Comparison of ENCODE assay signal across 9 cellular contexts in genomic region chr2:229715895-229716507, GRCh38. TPM values are rescaled to one million over a fixed set of nuclear protein-coding genes. Genes with fewer than 3 reads are reported as not detected.
DNase-seq lines count a peak whose midpoint lies in the region; ATAC-seq and TF ChIP-seq lines count a peak whose summit lies in the region.
"Had no signal": no experiment of that assay in that cellular context is flagged by ENCODE, and none has a peak within 500 bp of the region (broad histone marks: within the 10 kb centered on the region; RNA-seq: fewer than 3 reads in every experiment).

No MANE protein-coding gene starts in this region.

- H3K4me1 ChIP-seq in OCI-LY3 (ENCODE audit: low read length) (peaks cover 4% of the 10 kb centered on the region; the same call in 1 of the 2 replicates), mammary epithelial cell (ENCODE audit: insufficient read depth, low read length) (peaks cover 20% of the 10 kb centered on the region)
- H3K4me1 ChIP-seq in naive thymus-derived CD4-positive, alpha-beta T cell (ENCODE audit: control insufficient read depth in 2 of 2, insufficient read depth in 2 of 2, low read length in 2 of 2) = peaks cover 4 to 10% of the 10 kb centered on the region in 2 donors

- H3K27me3 ChIP-seq in OCI-LY3 (ENCODE audit: low read depth, low read length) (0 out of 2 replicates have a peak, but pooled peaks cover 15% of the 10 kb centered on the region), mammary epithelial cell (ENCODE audit: insufficient read depth, low read length) (peaks cover 31% of the 10 kb centered on the region)
- peaks cover 6 to 15% of the 10 kb centered on the region in 2 donors for H3K27me3 ChIP-seq in naive thymus-derived CD4-positive, alpha-beta T cell (ENCODE audit: control insufficient read depth in 2 of 2, insufficient read depth in 2 of 2, low read length in 2 of 2)

- H3K4me2 ChIP-seq in OCI-LY3 (ENCODE audit: low read length) (peak overlapping the region; percentile 41), mammary epithelial cell (ENCODE audit: insufficient read depth, low read depth, low read length) (no peak overlapping the region)

- dilution Hi-C loops in mammary epithelial cell (cut with HindIII; ENCODE audit: low sequenced_read_pairs) = loop anchor here (25.0 kb wide), 1 partner anchor 379 kb away; no protein-coding TSS in a partner anchor

- intact Hi-C loops in mammary epithelial cell (cut with micrococcal nuclease) = loop anchor here (1.0 to 10.0 kb wide), 5 partner anchors 129 to 1031 kb away; no protein-coding TSS in a partner anchor
- intact Hi-C loops in naive thymus-derived CD4-positive, alpha-beta T cell (cut with micrococcal nuclease) = loop anchor here in 1 of 2 donors (2.0 kb wide), 1 partner anchor 1825 kb away; no protein-coding TSS in a partner anchor

- H3K4me3 ChIP-seq in Jurkat, Clone E6-1 (ENCODE audit: low read length) = no peak overlapping the region
- H3K4me3 ChIP-seq in OCI-LY3 (ENCODE audit: low read length) (no peak overlapping the region), mammary epithelial cell (replicated peaks in 1 of 3; ENCODE audit: insufficient read depth in 1 of 3, low read depth in 2 of 3, low read length in 3 of 3) (no peak overlapping the region)
- no peak overlapping the region for H3K4me3 ChIP-seq in naive thymus-derived CD4-positive, alpha-beta T cell (ENCODE audit: low read length)
- H3K4me3 ChIP-seq: mucosa of descending colon had no signal

- H3K36me3 ChIP-seq in OCI-LY3 (replicated peaks; ENCODE audit: low read depth, low read length) (no peaks in the 10 kb centered on the region), mammary epithelial cell (ENCODE audit: insufficient read depth, low read length) (no peaks in the 10 kb centered on the region)
- H3K36me3 ChIP-seq in naive thymus-derived CD4-positive, alpha-beta T cell (ENCODE audit: control insufficient read depth in 2 of 3, insufficient read depth in 3 of 3, low read length in 3 of 3) = no peaks in the 10 kb centered on the region

- H3K4me3 Mint-ChIP-seq in naive thymus-derived CD4-positive, alpha-beta T cell = peak overlapping the region; percentile 22 to 78 (median 53)

- no peaks in the 10 kb centered on the region for H4K20me1 ChIP-seq in OCI-LY3 (ENCODE audit: insufficient read depth, low read length)
- no peaks in the 10 kb centered on the region for H4K20me1 ChIP-seq in mammary epithelial cell (ENCODE audit: insufficient read depth, low read length)

- H3K79me2 ChIP-seq in OCI-LY3 (ENCODE audit: low read length) = no peaks in the 10 kb centered on the region
- H3K79me2 ChIP-seq in mammary epithelial cell (ENCODE audit: insufficient read depth, low read length) = no peaks in the 10 kb centered on the region

- peaks cover 0 to 9% (median 0%) of the 10 kb centered on the region in 5 donors for H3K36me3 Mint-ChIP-seq in naive thymus-derived CD4-positive, alpha-beta T cell

- TF ChIP-seq CTCF in OCI-LY3 (IDR thresholded peaks at IDR 0.05; ENCODE audit: low read depth, low read length) (peak; percentile 71), mammary epithelial cell (conservative IDR thresholded peaks at IDR 0.05 in 1 of 2, IDR thresholded peaks at IDR 0.05 in 1 of 2; ENCODE audit: extremely low read depth in 1 of 2, insufficient read depth in 1 of 2, low read depth in 1 of 2, low read length in 2 of 2) (peak; percentile 68 to 73)

- no peak overlapping the region for H3K9ac ChIP-seq in OCI-LY3 (ENCODE audit: low read length)
- H3K9ac ChIP-seq in mammary epithelial cell (ENCODE audit: insufficient read depth, low read length) = no peak overlapping the region

- H3K4me1 Mint-ChIP-seq in naive thymus-derived CD4-positive, alpha-beta T cell = peaks cover 0 to 23% (median 13%) of the 10 kb centered on the region in 7 donors

- no peak overlapping the region for H3K27ac Mint-ChIP-seq in naive thymus-derived CD4-positive, alpha-beta T cell

- CTCF ChIA-PET in mammary epithelial cell (lab: Charles Lee; ENCODE audit: low non-redundant PET) = no interaction called here
- CTCF ChIA-PET in naive thymus-derived CD4-positive, alpha-beta T cell (lab: Charles Lee) = interaction anchor here (0.7 kb wide), 1 partner anchor 130 kb away, joined by 3 read pairs; no protein-coding TSS in a partner anchor

- H3K9me3 ChIP-seq in OCI-LY3 (ENCODE audit: insufficient read depth, low read length) (no peaks in the 10 kb centered on the region), mammary epithelial cell (replicated peaks; ENCODE audit: insufficient read depth, low read length) (no peaks in the 10 kb centered on the region)
- no peaks in the 10 kb centered on the region for H3K9me3 ChIP-seq in naive thymus-derived CD4-positive, alpha-beta T cell (ENCODE audit: control insufficient read depth in 2 of 3, low read length in 3 of 3)
- H3K9me3 ChIP-seq: mucosa of descending colon had no signal

- no peak for ATAC-seq in naive thymus-derived CD4-positive, alpha-beta T cell
- ATAC-seq in HG03378 (IDR thresholded peaks at IDR 0.05; ENCODE audit: unreplicated experiment) = no peak
- ATAC-seq: mucosa of descending colon had no signal

- in situ Hi-C loops in mammary epithelial cell (cut with MboI; ENCODE audit: low sequenced_read_pairs in 2 of 2) = no loop called here

- no TSS peak for BruUV-seq in mammary epithelial cell (replicated peaks; lab: Mats Ljungman, UMichigan)

- POLR2A ChIA-PET in naive thymus-derived CD4-positive, alpha-beta T cell (lab: Charles Lee) = no interaction called here

- WGBS in mammary epithelial cell (ENCODE audit: low coverage, missing lambda C conversion rate) = 5% methylated on average over 4 of the region's 4 CpGs

- peaks cover 51 to 74% (median 58%) of the 10 kb centered on the region in 5 donors for H3K27me3 Mint-ChIP-seq in naive thymus-derived CD4-positive, alpha-beta T cell

- peaks cover 0 to 21% (median 8%) of the 10 kb centered on the region in 11 donors for H3K9me3 Mint-ChIP-seq in naive thymus-derived CD4-positive, alpha-beta T cell

- H3K27ac ChIP-seq in OCI-LY3 (ENCODE audit: low read length) (no peak overlapping the region), mammary epithelial cell (ENCODE audit: insufficient read depth, low read depth, low read length) (no peak overlapping the region)
- no peak overlapping the region for H3K27ac ChIP-seq in naive thymus-derived CD4-positive, alpha-beta T cell (ENCODE audit: low read depth, low read length)

- peak; percentile 51 for DNase-seq in D341Med (ENCODE audit: low spot score)
- peak; percentile 59 for DNase-seq in Jurkat, Clone E6-1 (ENCODE audit: low read depth, low spot score)
- DNase-seq in mammary epithelial cell = peak; percentile 37
- DNase-seq in naive thymus-derived CD4-positive, alpha-beta T cell = peak in 6 of 9 donors; percentile 6 to 25 (median 16)
- DNase-seq in GM03348 (ENCODE audit: low spot score) = no peak
- DNase-seq in NK-92 treated with Interleukin-12 subunit alpha and Interleukin-12 subunit beta, amount 100 ng/mL, for 24 hours (lab: John Stamatoyannopoulos, UW) = no peak

- H2AFZ ChIP-seq in OCI-LY3 (ENCODE audit: low read depth, low read length) = no peak overlapping the region
- no peak overlapping the region for H2AFZ ChIP-seq in mammary epithelial cell (ENCODE audit: low read depth, low read length)

RNA-seq across cellular contexts. Expression of gene DNER, which starts 1.6 kb away (rescaled TPM):
- not detected for polyA plus RNA-seq in Jurkat, Clone E6-1 (2012; ENCODE audit: insufficient read depth, insufficient read length)
- total RNA-seq in mammary epithelial cell = under 1 TPM; 0.17 to 0.42 TPM
- 5.7 TPM for polyA plus RNA-seq in mammary epithelial cell
- 0.88 TPM for polyA minus RNA-seq in mammary epithelial cell
- not detected for total RNA-seq in naive thymus-derived CD4-positive, alpha-beta T cell
- polyA plus RNA-seq in naive thymus-derived CD4-positive, alpha-beta T cell = not detected

Comparison
In these comparisons a context has a peak if more than half of its experiments do, and no peak if none do; other contexts are left out.
1. DNase-seq: peak in D341Med (single experiment), Jurkat, Clone E6-1 (single experiment), mammary epithelial cell (single experiment) and naive thymus-derived CD4-positive, alpha-beta T cell (6 of 9); none in GM03348 (single experiment) and NK-92 treated with Interleukin-12 subunit alpha and Interleukin-12 subunit beta, amount 100 ng/mL, for 24 hours (single experiment).